In the genomic region with DNA sequence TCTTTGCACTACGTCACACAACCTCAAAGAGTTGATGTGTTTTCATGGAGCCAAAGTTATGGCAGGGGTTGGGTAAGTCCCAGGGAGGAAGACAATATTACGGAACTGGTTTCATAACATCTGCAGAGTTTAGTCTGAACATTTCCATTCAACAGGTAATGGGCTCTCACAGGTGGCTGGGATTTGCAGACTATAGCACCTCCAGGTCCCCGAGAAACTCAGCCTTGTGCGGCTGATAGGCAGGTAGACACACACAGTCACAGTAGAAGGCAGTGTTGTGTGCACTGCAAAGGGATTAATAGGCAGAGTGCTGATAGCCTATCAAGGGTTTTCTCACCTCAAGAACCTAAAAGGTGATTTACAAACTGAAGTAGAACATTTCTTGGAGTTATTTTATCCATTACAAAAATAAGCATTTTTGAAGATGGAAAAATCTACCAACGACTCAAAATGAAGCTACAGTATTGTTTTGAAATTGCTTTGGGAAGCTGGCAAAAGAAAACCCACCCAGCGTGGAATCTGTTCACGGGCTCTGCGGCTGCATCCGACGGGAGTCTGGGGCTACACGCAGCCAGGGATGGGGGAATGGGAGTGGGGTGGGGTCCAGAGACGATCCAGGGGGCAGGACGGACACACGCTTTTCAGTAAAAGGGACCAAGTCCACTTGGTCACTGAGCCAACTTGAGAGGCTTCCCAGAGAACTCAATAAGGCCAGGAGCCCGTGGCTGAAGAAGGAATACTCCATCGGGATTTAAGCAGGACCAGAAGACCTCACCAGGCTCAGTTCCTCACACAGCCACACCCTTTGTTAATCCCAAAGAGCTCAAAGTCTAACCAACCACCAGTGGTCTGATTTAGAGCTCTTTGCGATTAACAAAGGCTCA, we compare ENCODE assay signal across 8 cellular contexts.
DNase-seq lines count a peak whose midpoint lies in the region; ATAC-seq, FAIRE-seq and TF ChIP-seq lines count a peak whose summit lies in the region.

No MANE protein-coding gene starts in this region.

- H3K36me3 ChIP-seq in ovary = no peaks in the 10 kb centered on the region

- no peak for FAIRE-seq in GM12892 (lab: Jason Lieb, UNC)

- no peaks in the 10 kb centered on the region for H3K27me3 ChIP-seq in ovary

- TF ChIP-seq EP300 in ovary (IDR thresholded peaks at IDR 0.05) = no peak

- POLR2A ChIA-PET in activated CD4-positive, alpha-beta T cell treated with anti-CD3 and anti-CD28 coated beads, Interleukin-2, amount 10 ng/mL, durations not matched to agents 7 days and 5 days (lab: Charles Lee) = interaction anchor here (0.5 to 1.4 kb wide), 4 partner anchors 47 to 87 kb away, joined by 3 to 10 read pairs (median 3); partner anchors contain the start of gene WIPF1
- POLR2A ChIA-PET in T-cell (lab: Charles Lee) = interaction anchor here (0.6 to 1.7 kb wide), 3 partner anchors 47 to 424 kb away, joined by 3 to 5 read pairs (median 4); partner anchors contain the start of gene WIPF1 (in 1 of the 2)

- 29 to 33% (median 29%) methylated on average over 17 of the region's 17 CpGs for WGBS in ovary, 3 donors

- peaks cover 19% of the 10 kb centered on the region for H3K36me3 Mint-ChIP-seq in activated CD4-positive, alpha-beta T cell treated with anti-CD3 and anti-CD28 coated beads, Interleukin-2, amount 10 ng/mL, durations not matched to agents 7 days and 5 days (ENCODE audit: low read depth)
- peaks cover 2% of the 10 kb centered on the region for H3K36me3 Mint-ChIP-seq in T-cell

- H3K9me3 ChIP-seq in ovary = no peaks in the 10 kb centered on the region

- H3K4me1 ChIP-seq in ovary (ENCODE audit: insufficient read depth) = peaks cover 1% of the 10 kb centered on the region

- peak overlapping the region; percentile 84 for H3K4me3 Mint-ChIP-seq in activated CD4-positive, alpha-beta T cell treated with anti-CD3 and anti-CD28 coated beads, Interleukin-2, amount 10 ng/mL, durations not matched to agents 7 days and 5 days
- peak overlapping the region; percentile 81 to 86 (median 86) for H3K4me3 Mint-ChIP-seq in T-cell

- no peak for TF ChIP-seq CTCF in ovary (IDR thresholded peaks at IDR 0.05)

- no peak overlapping the region for H3K27ac ChIP-seq in ovary

- H3K4me3 ChIP-seq in ovary = peak overlapping the region; percentile 85

- no peak for ATAC-seq in T-cell (replicated peaks in 1 of 4)

- H3K27me3 Mint-ChIP-seq in activated CD4-positive, alpha-beta T cell treated with anti-CD3 and anti-CD28 coated beads, Interleukin-2, amount 10 ng/mL, durations not matched to agents 7 days and 5 days = no peaks in the 10 kb centered on the region
- H3K27me3 Mint-ChIP-seq in T-cell = no peaks in the 10 kb centered on the region

- H3K4me1 Mint-ChIP-seq in activated CD4-positive, alpha-beta T cell treated with anti-CD3 and anti-CD28 coated beads, Interleukin-2, amount 10 ng/mL, durations not matched to agents 7 days and 5 days = peaks cover 61% of the 10 kb centered on the region
- peaks cover 66 to 67% (median 67%) of the 10 kb centered on the region in 3 donors for H3K4me1 Mint-ChIP-seq in T-cell

- H3K9me3 Mint-ChIP-seq in activated CD4-positive, alpha-beta T cell treated with anti-CD3 and anti-CD28 coated beads, Interleukin-2, amount 10 ng/mL, durations not matched to agents 7 days and 5 days = no peaks in the 10 kb centered on the region
- no peaks in the 10 kb centered on the region for H3K9me3 Mint-ChIP-seq in T-cell

- TF ChIP-seq POLR2A in ovary (IDR thresholded peaks at IDR 0.05) (no peak), GM12892 (IDR thresholded peaks at IDR 0.05; ENCODE audit: low read depth, low read length) (no peak)

- CTCF ChIA-PET in activated CD4-positive, alpha-beta T cell treated with anti-CD3 and anti-CD28 coated beads, Interleukin-2, amount 10 ng/mL, durations not matched to agents 7 days and 5 days (lab: Charles Lee) = interaction anchor here (1.1 to 1.9 kb wide), 7 partner anchors 7 to 92 kb away, joined by 3 to 6 read pairs (median 4); partner anchors contain the start of gene WIPF1
- CTCF ChIA-PET in T-cell (lab: Charles Lee) = interaction anchor here (0.6 to 2.8 kb wide), 9 partner anchors 14 to 107 kb away, joined by 3 to 17 read pairs (median 3); no protein-coding TSS in a partner anchor

- DNase-seq in activated CD4-positive, alpha-beta T cell treated with anti-CD3 and anti-CD28 coated beads, Interleukin-2, amount 10 ng/mL, durations not matched to agents 7 days and 5 days = no peak
- DNase-seq in activated CD4-positive, alpha-beta T cell treated with anti-CD3 and anti-CD28 coated beads for 1 hour = no peak
- DNase-seq in T-cell = no peak
- peak; percentile 33 for DNase-seq in foreskin melanocyte
- no peak for DNase-seq in ovary
- no peak for DNase-seq in NCI-H2196 treated with DMSO at 0.1 percent for 48 hours (lab: John Stamatoyannopoulos, UW; ENCODE audit: unreplicated experiment)
- no peak for DNase-seq in GM12892 (ENCODE audit: insufficient read length)
- no peak for DNase-seq in stimulated activated CD4-positive, alpha-beta T cell treated with anti-CD3 and anti-CD28 coated beads, Interleukin-4, amount 100 ng/mL, for 24 hours

- peak overlapping the region; percentile 90 for H3K27ac Mint-ChIP-seq in activated CD4-positive, alpha-beta T cell treated with anti-CD3 and anti-CD28 coated beads, Interleukin-2, amount 10 ng/mL, durations not matched to agents 7 days and 5 days
- peak overlapping the region; percentile 57 to 87 for H3K27ac Mint-ChIP-seq in T-cell

- intact Hi-C loops in ovary (cut with DNase I) = loop anchor here in 1 of 4 donors (10.0 kb wide), 1 partner anchor 217 kb away; no protein-coding TSS in a partner anchor
